ENCODE assay signal across 21 cellular contexts in genomic region chr18:51137051-51137729, GRCh38.
DNase-seq lines count a peak whose midpoint lies in the region; TF ChIP-seq lines count a peak whose summit lies in the region.
"Had no signal": no experiment of that assay in that cellular context is flagged by ENCODE, and none has a peak within 500 bp of the region (broad histone marks: within the 10 kb centered on the region; RNA-seq: fewer than 3 reads in every experiment).

No MANE protein-coding gene starts in this region.

- H4K8ac ChIP-seq in trophoblast cell (ENCODE audit: low read depth, low read length) = no peak overlapping the region

- H2AK5ac ChIP-seq in trophoblast cell (ENCODE audit: low read length) = no peak overlapping the region

- H3K36me3 Mint-ChIP-seq in osteocyte (ENCODE audit: unreplicated experiment) = no peaks in the 10 kb centered on the region
- H3K36me3 Mint-ChIP-seq: activated naive CD4-positive, alpha-beta T cell treated with anti-CD3 and anti-CD28 coated beads, Interleukin-2, amount 10 ng/mL, durations not matched to agents 7 days and 5 days had no signal

- no peaks in the 10 kb centered on the region for H3K9me3 Mint-ChIP-seq in osteocyte (ENCODE audit: unreplicated experiment)
- H3K9me3 Mint-ChIP-seq: activated naive CD4-positive, alpha-beta T cell treated with anti-CD3 and anti-CD28 coated beads, Interleukin-2, amount 10 ng/mL, durations not matched to agents 7 days and 5 days; effector memory CD8-positive, alpha-beta T cell had no signal

- H3K4me3 ChIP-seq in astrocyte of the spinal cord (ENCODE audit: low read depth, low read length) = no peak overlapping the region
- no peak overlapping the region for H3K4me3 ChIP-seq in trophoblast cell (ENCODE audit: low read depth, low read length)
- H3K4me3 ChIP-seq: ascending aorta, pancreas had no signal

- no peak overlapping the region for H3K18ac ChIP-seq in trophoblast cell (ENCODE audit: low read length)

- WGBS in trophoblast cell (ENCODE audit: extremely low coverage, insufficient coverage, insufficient read length) = no CpG with 5 or more reads among the region's 21 CpGs

- H3K4me3 Mint-ChIP-seq in osteocyte (ENCODE audit: unreplicated experiment) = no peak overlapping the region
- H3K4me3 Mint-ChIP-seq: activated naive CD4-positive, alpha-beta T cell treated with anti-CD3 and anti-CD28 coated beads, Interleukin-2, amount 10 ng/mL, durations not matched to agents 7 days and 5 days; activated T-cell treated with anti-CD3 and anti-CD28 coated beads, Interleukin-2, amount 50 U/mL, for 24 hours; effector memory CD8-positive, alpha-beta T cell; naive thymus-derived CD4-positive, alpha-beta T cell had no signal

- H3K36me3 ChIP-seq in trophoblast cell (ENCODE audit: control insufficient read depth in 1 of 2, insufficient read depth in 2 of 2, low read length in 2 of 2) = no peaks in the 10 kb centered on the region
- H3K36me3 ChIP-seq: ascending aorta, pancreas had no signal

- no peaks in the 10 kb centered on the region for H3K79me2 ChIP-seq in trophoblast cell (ENCODE audit: control insufficient read depth, insufficient read depth, low read length, poor library complexity)

- peak overlapping the region; percentile 77 for H3K27ac Mint-ChIP-seq in osteocyte (ENCODE audit: unreplicated experiment)
- H3K27ac Mint-ChIP-seq: activated naive CD4-positive, alpha-beta T cell treated with anti-CD3 and anti-CD28 coated beads, Interleukin-2, amount 10 ng/mL, durations not matched to agents 7 days and 5 days; activated T-cell treated with anti-CD3 and anti-CD28 coated beads, Interleukin-2, amount 50 U/mL, for 24 hours; effector memory CD8-positive, alpha-beta T cell; naive thymus-derived CD4-positive, alpha-beta T cell had no signal

- no peak overlapping the region for H4K12ac ChIP-seq in trophoblast cell (ENCODE audit: low read depth, low read length)

- H3K79me1 ChIP-seq in trophoblast cell (ENCODE audit: low read length) = peaks cover 3% of the 10 kb centered on the region

- H3K9me3 ChIP-seq in trophoblast cell (ENCODE audit: insufficient read depth, low read depth, low read length) = no peaks in the 10 kb centered on the region
- H3K9me3 ChIP-seq: ascending aorta, pancreas had no signal

- peaks cover 3 to 4% of the 10 kb centered on the region in 2 experiments for H3K4me1 ChIP-seq in trophoblast cell (ENCODE audit: control insufficient read depth in 1 of 2, insufficient read depth in 2 of 2, low read length in 2 of 2)
- H3K4me1 ChIP-seq: pancreas had no signal

- no peak overlapping the region for H2BK12ac ChIP-seq in trophoblast cell (ENCODE audit: low read length)

- no peak overlapping the region for H3K9ac ChIP-seq in trophoblast cell (ENCODE audit: low read length)

- no peak overlapping the region for H4K91ac ChIP-seq in trophoblast cell (ENCODE audit: low read depth, low read length)

- in situ Hi-C loops in astrocyte of the spinal cord (cut with HindIII; ENCODE audit: low sequenced_read_pairs) = no loop called here

- H3K27me3 Mint-ChIP-seq in osteocyte (ENCODE audit: unreplicated experiment) = no peaks in the 10 kb centered on the region
- H3K27me3 Mint-ChIP-seq: activated naive CD4-positive, alpha-beta T cell treated with anti-CD3 and anti-CD28 coated beads, Interleukin-2, amount 10 ng/mL, durations not matched to agents 7 days and 5 days; activated T-cell treated with anti-CD3 and anti-CD28 coated beads, Interleukin-2, amount 50 U/mL, for 24 hours; effector memory CD8-positive, alpha-beta T cell; IgD-negative memory B cell; naive thymus-derived CD4-positive, alpha-beta T cell had no signal

- H3K23ac ChIP-seq in trophoblast cell (ENCODE audit: low read length) = no peak overlapping the region

- H3K4me2 ChIP-seq in trophoblast cell (ENCODE audit: low read length) = no peak overlapping the region

- no peak overlapping the region for H3K27ac ChIP-seq in trophoblast cell (ENCODE audit: low read depth, low read length)
- H3K27ac ChIP-seq: ascending aorta, HL-60, pancreas had no signal

- no peaks in the 10 kb centered on the region for H3K27me3 ChIP-seq in trophoblast cell (ENCODE audit: insufficient read depth, low read length)
- H3K27me3 ChIP-seq: ascending aorta, pancreas had no signal

- no peak overlapping the region for H3K14ac ChIP-seq in trophoblast cell (ENCODE audit: low read length)

- peaks cover 44% of the 10 kb centered on the region for H3K4me1 Mint-ChIP-seq in osteocyte (ENCODE audit: unreplicated experiment)
- H3K4me1 Mint-ChIP-seq: activated naive CD4-positive, alpha-beta T cell treated with anti-CD3 and anti-CD28 coated beads, Interleukin-2, amount 10 ng/mL, durations not matched to agents 7 days and 5 days; naive thymus-derived CD4-positive, alpha-beta T cell had no signal

- H2BK5ac ChIP-seq in trophoblast cell (ENCODE audit: low read depth, low read length, poor library complexity) = no peak overlapping the region

- no peak overlapping the region for H2AFZ ChIP-seq in trophoblast cell (ENCODE audit: insufficient read depth, low read length, poor library complexity)

- H2BK120ac ChIP-seq in trophoblast cell (ENCODE audit: insufficient read depth, low read length, poor library complexity) = no peak overlapping the region

- no peak for TF ChIP-seq CTCF in astrocyte of the spinal cord (IDR thresholded peaks at IDR 0.05; ENCODE audit: low read depth, low read length)
- no peak for TF ChIP-seq CTCF in osteocyte (IDR thresholded peaks at IDR 0.05)

- H3K4ac ChIP-seq in trophoblast cell (ENCODE audit: low read depth, low read length) = no peak overlapping the region

- DNase-seq in EH (ENCODE audit: low read depth) = peak; percentile 77
- peak; percentile 24 for DNase-seq in LHCN-M2 (ENCODE audit: low read depth)
- peak; percentile 65 for DNase-seq in astrocyte of the spinal cord (ENCODE audit: low read depth, low spot score)
- DNase-seq in osteocyte (ENCODE audit: extremely low spot score, unreplicated experiment) = peak; percentile 87
- DNase-seq in HPDE6-E6E7 (ENCODE audit: extremely low spot score) = no peak
- no peak for DNase-seq in activated CD4-positive, alpha-beta T cell treated with anti-CD3 and anti-CD28 coated beads for 1 hour
- DNase-seq in LoVo (ENCODE audit: low spot score) = no peak
- no peak for DNase-seq in trophoblast cell
- DNase-seq: activated naive CD4-positive, alpha-beta T cell treated with anti-CD3 and anti-CD28 coated beads, Interleukin-2, amount 10 ng/mL, durations not matched to agents 7 days and 5 days; activated T-cell treated with anti-CD3 and anti-CD28 coated beads, Interleukin-2, amount 50 U/mL, for 24 hours; effector memory CD8-positive, alpha-beta T cell; HCEC 1CT; kidney glomerular epithelial cell; naive thymus-derived CD4-positive, alpha-beta T cell; NCI-H1930; NCI-H226; pancreas; right cardiac atrium had no signal

Comparison
In these comparisons a context has a peak if more than half of its experiments do, and no peak if none do; other contexts are left out.
1. DNase-seq: peak in EH (single experiment), LHCN-M2 (single experiment), astrocyte of the spinal cord (single experiment) and osteocyte (single experiment); none in HPDE6-E6E7 (single experiment), activated CD4-positive, alpha-beta T cell treated with anti-CD3 and anti-CD28 coated beads for 1 hour (single experiment), LoVo (single experiment) and trophoblast cell (0 of 2).